ENCODE assay signal across 28 cellular contexts in genomic region chr9:23375511-23375910, GRCh38.
"Had no signal": no experiment of that assay in that cellular context is flagged by ENCODE, and none has a peak within 500 bp of the region (broad histone marks: within the 10 kb centered on the region; RNA-seq: fewer than 3 reads in every experiment).

No MANE protein-coding gene starts in this region.

- H3K4me1 Mint-ChIP-seq: activated naive CD4-positive, alpha-beta T cell treated with anti-CD3 and anti-CD28 coated beads, Interleukin-2, amount 50 U/mL, for 24 hours; activated naive CD8-positive, alpha-beta T cell treated with anti-CD3 and anti-CD28 coated beads, Interleukin-2, amount 50 U/mL, for 24 hours; activated T-helper 17 cell treated with anti-CD3 and anti-CD28 coated beads, Interleukin-2, amount 50 U/mL, for 72 hours; natural killer cell; neural progenitor cell had no signal

- H3K4me3 ChIP-seq: body of pancreas, heart right ventricle, left ventricle myocardium inferior, lung, neural progenitor cell, right atrium auricular region, thoracic aorta, vagina had no signal

- H3K9ac ChIP-seq: neural progenitor cell, parathyroid adenoma had no signal

- H3K79me2 ChIP-seq: parathyroid adenoma had no signal

- H3K27ac ChIP-seq: body of pancreas, foreskin keratinocyte, heart right ventricle, left ventricle myocardium inferior, neural progenitor cell, parathyroid adenoma, right atrium auricular region, vagina, VCaP had no signal

- H3K27ac Mint-ChIP-seq: activated naive CD4-positive, alpha-beta T cell treated with anti-CD3 and anti-CD28 coated beads, Interleukin-2, amount 50 U/mL, for 24 hours; activated naive CD8-positive, alpha-beta T cell treated with anti-CD3 and anti-CD28 coated beads, Interleukin-2, amount 50 U/mL, for 24 hours; activated T-helper 17 cell treated with anti-CD3 and anti-CD28 coated beads, Interleukin-2, amount 50 U/mL, for 72 hours; natural killer cell; neural progenitor cell; T-helper 1 cell treated with Interleukin-12 subunit alpha and Interleukin-12 subunit beta and Interleukin-4 antibody, amounts not matched to agents 30 μg/mL and 1 μg/mL, for 36 hours had no signal

- H3K4me3 Mint-ChIP-seq: activated naive CD4-positive, alpha-beta T cell treated with anti-CD3 and anti-CD28 coated beads, Interleukin-2, amount 50 U/mL, for 24 hours; activated naive CD8-positive, alpha-beta T cell treated with anti-CD3 and anti-CD28 coated beads, Interleukin-2, amount 50 U/mL, for 24 hours; activated T-helper 17 cell treated with anti-CD3 and anti-CD28 coated beads, Interleukin-2, amount 50 U/mL, for 72 hours; natural killer cell; neural progenitor cell; T-helper 1 cell treated with Interleukin-12 subunit alpha and Interleukin-12 subunit beta and Interleukin-4 antibody, amounts not matched to agents 30 μg/mL and 1 μg/mL, for 36 hours had no signal

- H3K4me2 ChIP-seq: neural progenitor cell had no signal

- H3K4me1 ChIP-seq: body of pancreas, foreskin keratinocyte, heart right ventricle, left ventricle myocardium inferior, neural progenitor cell, parathyroid adenoma, right atrium auricular region, vagina had no signal

- H2AFZ ChIP-seq: neural progenitor cell, parathyroid adenoma had no signal

- ATAC-seq: activated naive CD8-positive, alpha-beta T cell treated with anti-CD3 and anti-CD28 coated beads, Interleukin-2, amount 50 U/mL, for 24 hours; activated T-helper 17 cell treated with anti-CD3 and anti-CD28 coated beads, Interleukin-2, amount 50 U/mL, for 72 hours; body of pancreas; foreskin keratinocyte; heart right ventricle; natural killer cell; stimulated activated naive CD8-positive, alpha-beta T cell treated with anti-CD3 and anti-CD28 coated beads, Interleukin-15, Interleukin-2, amounts not matched to agents 100 U/mL and 50 U/mL, for 24 hours had no signal

- H3K36me3 Mint-ChIP-seq: activated naive CD4-positive, alpha-beta T cell treated with anti-CD3 and anti-CD28 coated beads, Interleukin-2, amount 50 U/mL, for 24 hours; neural progenitor cell had no signal

- H3K27me3 Mint-ChIP-seq: activated naive CD4-positive, alpha-beta T cell treated with anti-CD3 and anti-CD28 coated beads, Interleukin-2, amount 50 U/mL, for 24 hours; activated naive CD8-positive, alpha-beta T cell treated with anti-CD3 and anti-CD28 coated beads, Interleukin-2, amount 50 U/mL, for 24 hours; activated T-helper 17 cell treated with anti-CD3 and anti-CD28 coated beads, Interleukin-2, amount 50 U/mL, for 72 hours had no signal

- H3K36me3 ChIP-seq: heart right ventricle, left ventricle myocardium inferior, neural progenitor cell, right atrium auricular region, thoracic aorta, vagina had no signal

- DNase-seq: activated CD4-positive, alpha-beta T cell treated with anti-CD3 and anti-CD28 coated beads for 4 hours; activated CD4-positive, alpha-beta T cell treated with anti-CD3 and anti-CD28 coated beads, Interleukin-2, amount 50 U/mL, for 4 hours; activated CD8-positive, alpha-beta memory T cell treated with anti-CD3 and anti-CD28 coated beads, Interleukin-2, amount 50 U/mL, for 4 hours; activated naive CD8-positive, alpha-beta T cell treated with anti-CD3 and anti-CD28 coated beads, Interleukin-2, amount 50 U/mL, for 24 hours; activated T-cell treated with anti-CD3 and anti-CD28 coated beads, Interleukin-2, amount 50 U/mL, for 1 hour; anterior cingulate cortex; body of pancreas; effector CD8-positive, alpha-beta T cell; foreskin keratinocyte; heart right ventricle; left ventricle myocardium inferior; mesendoderm; natural killer cell; occipital lobe; stimulated activated CD4-positive, alpha-beta T cell treated with anti-CD3 and anti-CD28 coated beads, Interleukin-4, amount 100 ng/mL, for 1 hour; stimulated activated naive CD8-positive, alpha-beta T cell treated with anti-CD3 and anti-CD28 coated beads, Interleukin-15, Interleukin-2, amounts not matched to agents 100 U/mL and 50 U/mL, for 24 hours; T-helper 9 cell; trophoblast cell had no signal

- H3K27me3 ChIP-seq: body of pancreas, foreskin keratinocyte, heart right ventricle, neural progenitor cell, right atrium auricular region, vagina had no signal

- H3K9me3 ChIP-seq: body of pancreas, heart right ventricle, left ventricle myocardium inferior, right atrium auricular region, thoracic aorta, vagina had no signal

- H3K9me3 Mint-ChIP-seq: activated naive CD8-positive, alpha-beta T cell treated with anti-CD3 and anti-CD28 coated beads, Interleukin-2, amount 50 U/mL, for 24 hours; neural progenitor cell had no signal
